29 cellular contexts compared by ENCODE assay signal in the genomic region with DNA sequence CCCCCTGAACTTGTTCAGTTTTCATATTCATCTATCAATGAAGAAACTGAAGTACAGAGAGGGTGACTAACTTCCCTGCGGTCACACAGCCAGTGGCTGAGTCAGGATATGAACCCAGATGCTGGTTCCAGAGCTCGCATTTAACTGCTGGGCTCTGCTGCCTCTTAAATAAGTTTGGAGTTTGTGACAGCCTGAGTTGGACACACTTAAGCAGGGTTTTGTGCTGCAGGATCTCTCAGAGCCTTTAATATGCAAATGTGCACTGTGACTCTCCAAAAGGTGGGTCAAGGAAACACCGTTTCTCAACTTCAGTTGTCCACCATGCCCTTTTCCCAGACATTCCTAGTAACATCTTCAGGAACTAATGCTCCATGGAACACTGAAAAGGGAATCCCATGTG.
"Had no signal": no experiment of that assay in that cellular context is flagged by ENCODE, and none has a peak within 500 bp of the region (broad histone marks: within the 10 kb centered on the region; RNA-seq: fewer than 3 reads in every experiment).

No MANE protein-coding gene starts in this region.

- H3K9me3 ChIP-seq: stomach, suprapubic skin, testis, thoracic aorta, thyroid gland, tibial artery, tibial nerve, transverse colon, upper lobe of left lung, upper lobe of right lung, uterus, vagina had no signal

- ATAC-seq: stimulated activated effector memory CD8-positive, alpha-beta T cell treated with anti-CD3 and anti-CD28 coated beads, Interleukin-12 subunit alpha, Interleukin-12 subunit beta, amount 100 ng/mL, for 72 hours; stimulated activated memory B cell treated with anti-CD40 and anti-IgM and Interleukin-4, amounts not matched to agents 10 μg/mL and 1 μg/mL and 100 μg/mL, for 72 hours; stimulated activated naive B cell treated with anti-CD40 and anti-IgM and Interleukin-4, amounts not matched to agents 10 μg/mL and 1 μg/mL and 100 μg/mL, for 72 hours; stimulated activated naive CD8-positive, alpha-beta T cell treated with anti-CD3 and anti-CD28 coated beads, Interleukin-15, amount 100 ng/mL, for 72 hours; stimulated activated naive CD8-positive, alpha-beta T cell treated with anti-CD3 and anti-CD28 coated beads, Interleukin-15, Interleukin-2, amounts not matched to agents 100 U/mL and 50 U/mL, for 24 hours; upper lobe of right lung had no signal

- H3K36me3 ChIP-seq: stomach, suprapubic skin, thoracic aorta, thyroid gland, tibial artery, tibial nerve, transverse colon, upper lobe of left lung, upper lobe of right lung, uterus, vagina had no signal

- H3K27me3 Mint-ChIP-seq: type B pancreatic cell had no signal

- H3K27ac Mint-ChIP-seq: stimulated activated effector memory CD8-positive, alpha-beta T cell treated with anti-CD3 and anti-CD28 coated beads, Interleukin-12 subunit alpha, Interleukin-12 subunit beta, amount 100 ng/mL, for 72 hours; stimulated activated memory B cell treated with anti-CD40 and anti-IgM and Interleukin-4, amounts not matched to agents 10 μg/mL and 1 μg/mL and 100 μg/mL, for 72 hours; stimulated activated naive B cell treated with anti-CD40 and anti-IgM and Interleukin-4, amounts not matched to agents 10 μg/mL and 1 μg/mL and 100 μg/mL, for 72 hours; stimulated activated naive CD8-positive, alpha-beta T cell treated with anti-CD3 and anti-CD28 coated beads, Interleukin-15, amount 100 ng/mL, for 72 hours; stimulated activated naive CD8-positive, alpha-beta T cell treated with anti-CD3 and anti-CD28 coated beads, Interleukin-15, Interleukin-2, amounts not matched to agents 100 ng/mL and 50 ng/mL, for 24 hours; type B pancreatic cell had no signal

- H3K4me1 ChIP-seq: suprapubic skin, testis, thyroid gland, tibial artery, tibial nerve, transverse colon, upper lobe of left lung, upper lobe of right lung, uterus, vagina had no signal

- H3K27me3 ChIP-seq: stomach, suprapubic skin, testis, thyroid gland, tibial artery, tibial nerve, transverse colon, upper lobe of left lung, upper lobe of right lung, uterus, vagina had no signal

- FAIRE-seq: urothelium cell line had no signal

- H3K4me3 Mint-ChIP-seq: stimulated activated effector memory CD8-positive, alpha-beta T cell treated with anti-CD3 and anti-CD28 coated beads, Interleukin-12 subunit alpha, Interleukin-12 subunit beta, amount 100 ng/mL, for 72 hours; stimulated activated memory B cell treated with anti-CD40 and anti-IgM and Interleukin-4, amounts not matched to agents 10 μg/mL and 1 μg/mL and 100 μg/mL, for 72 hours; stimulated activated naive B cell treated with anti-CD40 and anti-IgM and Interleukin-4, amounts not matched to agents 10 μg/mL and 1 μg/mL and 100 μg/mL, for 72 hours; stimulated activated naive CD8-positive, alpha-beta T cell treated with anti-CD3 and anti-CD28 coated beads, Interleukin-15, amount 100 ng/mL, for 72 hours; stimulated activated naive CD8-positive, alpha-beta T cell treated with anti-CD3 and anti-CD28 coated beads, Interleukin-15, Interleukin-2, amounts not matched to agents 100 ng/mL and 50 ng/mL, for 24 hours; type B pancreatic cell had no signal

- H3K9me3 Mint-ChIP-seq: stimulated activated effector memory CD8-positive, alpha-beta T cell treated with anti-CD3 and anti-CD28 coated beads, Interleukin-12 subunit alpha, Interleukin-12 subunit beta, amount 100 ng/mL, for 72 hours; stimulated activated memory B cell treated with anti-CD40 and anti-IgM and Interleukin-4, amounts not matched to agents 10 μg/mL and 1 μg/mL and 100 μg/mL, for 72 hours; stimulated activated naive B cell treated with anti-CD40 and anti-IgM and Interleukin-4, amounts not matched to agents 10 μg/mL and 1 μg/mL and 100 μg/mL, for 72 hours; stimulated activated naive CD8-positive, alpha-beta T cell treated with anti-CD3 and anti-CD28 coated beads, Interleukin-15, amount 100 ng/mL, for 72 hours; stimulated activated naive CD8-positive, alpha-beta T cell treated with anti-CD3 and anti-CD28 coated beads, Interleukin-15, Interleukin-2, amounts not matched to agents 100 ng/mL and 50 ng/mL, for 24 hours had no signal

- H3K4me3 ChIP-seq: stomach, suprapubic skin, testis, thoracic aorta, thyroid gland, tibial artery, tibial nerve, transverse colon, upper lobe of left lung, upper lobe of right lung, uterus, vagina had no signal

- H3K4me1 Mint-ChIP-seq: stimulated activated effector memory CD8-positive, alpha-beta T cell treated with anti-CD3 and anti-CD28 coated beads, Interleukin-12 subunit alpha, Interleukin-12 subunit beta, amount 100 ng/mL, for 72 hours; stimulated activated memory B cell treated with anti-CD40 and anti-IgM and Interleukin-4, amounts not matched to agents 10 μg/mL and 1 μg/mL and 100 μg/mL, for 72 hours; stimulated activated naive B cell treated with anti-CD40 and anti-IgM and Interleukin-4, amounts not matched to agents 10 μg/mL and 1 μg/mL and 100 μg/mL, for 72 hours; stimulated activated naive CD8-positive, alpha-beta T cell treated with anti-CD3 and anti-CD28 coated beads, Interleukin-15, amount 100 ng/mL, for 72 hours had no signal

- H3K27ac ChIP-seq: stomach, suprapubic skin, testis, thoracic aorta, thyroid gland, tibial artery, tibial nerve, transverse colon, upper lobe of left lung, upper lobe of right lung, uterus, vagina had no signal

- DNase-seq: stimulated activated CD4-positive, alpha-beta T cell treated with anti-CD3 and anti-CD28 coated beads, Interleukin-2, amount 100 ng/mL, for 48 hours; stimulated activated CD4-positive, alpha-beta T cell treated with anti-CD3 and anti-CD28 coated beads, Interleukin-4, amount 100 ng/mL, for 1 hour; stimulated activated CD4-positive, alpha-beta T cell treated with anti-CD3 and anti-CD28 coated beads, Interleukin-4, amount 100 ng/mL, for 24 hours; stimulated activated CD4-positive, alpha-beta T cell treated with anti-CD3 and anti-CD28 coated beads, Interleukin-4, amount 100 ng/mL, for 4 hours; stimulated activated CD8-positive, alpha-beta memory T cell treated with anti-CD3 and anti-CD28 coated beads, Interleukin-4, amount 100 ng/mL, for 48 hours; stimulated activated naive B cell treated with anti-CD40 and anti-IgM and Interleukin-4, amounts not matched to agents 10 μg/mL and 1 μg/mL and 100 μg/mL, for 72 hours; stimulated activated naive CD4-positive, alpha-beta T cell; stimulated activated naive CD4-positive, alpha-beta T cell treated with Interleukin-2 at 50 U/mL for 16 hours; stimulated activated naive CD8-positive, alpha-beta T cell treated with anti-CD3 and anti-CD28 coated beads, Interleukin-15, amount 100 ng/mL, for 72 hours; stimulated activated naive CD8-positive, alpha-beta T cell treated with anti-CD3 and anti-CD28 coated beads, Interleukin-15, Interleukin-2, amounts not matched to agents 100 U/mL and 50 U/mL, for 24 hours; stomach; substantia nigra; testis; thyroid gland; tibial artery; transverse colon; trophoblast cell; upper lobe of left lung; upper lobe of right lung; uterus had no signal

- H3K36me3 Mint-ChIP-seq: stimulated activated effector memory CD8-positive, alpha-beta T cell treated with anti-CD3 and anti-CD28 coated beads, Interleukin-12 subunit alpha, Interleukin-12 subunit beta, amount 100 ng/mL, for 72 hours; stimulated activated memory B cell treated with anti-CD40 and anti-IgM and Interleukin-4, amounts not matched to agents 10 μg/mL and 1 μg/mL and 100 μg/mL, for 72 hours; stimulated activated naive B cell treated with anti-CD40 and anti-IgM and Interleukin-4, amounts not matched to agents 10 μg/mL and 1 μg/mL and 100 μg/mL, for 72 hours; type B pancreatic cell had no signal
